ENCODE assay signal across 23 cellular contexts in the genomic region with DNA sequence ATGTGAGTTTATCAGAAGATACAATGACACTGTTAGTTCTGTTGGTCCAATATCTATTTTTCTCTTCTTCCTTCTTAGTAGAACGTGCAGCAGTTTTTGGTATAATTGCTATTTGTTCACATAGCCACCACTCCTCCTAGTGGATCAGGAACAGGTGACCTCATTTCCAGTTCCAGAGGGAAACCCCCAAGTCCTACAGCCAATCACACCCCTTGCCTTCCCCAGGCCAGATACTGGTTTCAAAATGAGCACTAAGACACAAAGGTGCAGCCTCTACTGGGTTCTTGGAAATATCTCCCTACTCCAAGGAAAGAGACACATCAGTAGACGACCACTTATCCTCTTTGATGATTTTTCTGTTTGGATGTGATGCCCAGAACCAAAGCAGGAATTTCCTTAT.
A peak's percentile ranks its signal among the peaks of the same experiment; 100 is the strongest.
DNase-seq lines count a peak whose midpoint lies in the region; ATAC-seq, FAIRE-seq and TF ChIP-seq lines count a peak whose summit lies in the region.
"Had no signal": no experiment of that assay in that cellular context is flagged by ENCODE, and none has a peak within 500 bp of the region (broad histone marks: within the 10 kb centered on the region; RNA-seq: fewer than 3 reads in every experiment).

No MANE protein-coding gene starts in this region.

- peaks cover 47% of the 10 kb centered on the region for H3K4me1 Mint-ChIP-seq in endothelial cell (ENCODE audit: unreplicated experiment)

- no peak overlapping the region for H3K4me3 Mint-ChIP-seq in endothelial cell (ENCODE audit: unreplicated experiment)
- H3K4me3 Mint-ChIP-seq: CD4-positive, alpha-beta T cell; IgD-negative memory B cell had no signal

- no peak for TF ChIP-seq CTCF in GM12865 (IDR thresholded peaks at IDR 0.05; ENCODE audit: insufficient read depth, low read depth, low read length, missing control alignments)
- TF ChIP-seq CTCF in endothelial cell (IDR thresholded peaks at IDR 0.05; ENCODE audit: unreplicated experiment) = no peak

- peak overlapping the region; percentile 36 for H3K27ac Mint-ChIP-seq in endothelial cell (ENCODE audit: unreplicated experiment)
- H3K27ac Mint-ChIP-seq: CD4-positive, alpha-beta T cell; IgD-negative memory B cell had no signal

- no peak for ATAC-seq in esophagus mucosa
- ATAC-seq: HCT116, Panc1 had no signal

- no peak overlapping the region for H3K4me3 ChIP-seq in GM12865 (ENCODE audit: low read depth, low read length)
- H3K4me3 ChIP-seq: BLaER1, SJCRH30 had no signal

- no peaks in the 10 kb centered on the region for H3K9me3 Mint-ChIP-seq in endothelial cell (ENCODE audit: unreplicated experiment)
- H3K9me3 Mint-ChIP-seq: CD4-positive, alpha-beta T cell had no signal

- peaks cover 8% of the 10 kb centered on the region for H3K36me3 Mint-ChIP-seq in endothelial cell (ENCODE audit: low read depth, unreplicated experiment)

- DNase-seq in GM12865 (ENCODE audit: low read depth) (peak; percentile 21), GM12891 (ENCODE audit: insufficient read length, low spot score) (no peak), NCI-H69 (lab: John Stamatoyannopoulos, UW) (peak; percentile 54), endothelial cell (ENCODE audit: low spot score) (no peak), cortex of kidney (lab: John Stamatoyannopoulos, UW) (no peak), hippocampal formation (lab: John Stamatoyannopoulos, UW) (no peak)
- DNase-seq: ACHN; CD4-positive, alpha-beta T cell; COR-L47; DMS79; MV-4-11; NCI-H1105 treated with DMSO at 0.1 percent for 48 hours; NCI-H2081; NCI-H2171; NCI-H345; NCI-H524 treated with DMSO at 0.1 percent for 48 hours; SJCRH30 had no signal

- no peaks in the 10 kb centered on the region for H3K27me3 Mint-ChIP-seq in endothelial cell (ENCODE audit: unreplicated experiment)
- H3K27me3 Mint-ChIP-seq: CD4-positive, alpha-beta T cell had no signal

- TF ChIP-seq POLR2A in GM12891 (IDR thresholded peaks at IDR 0.05; ENCODE audit: low read depth, low read length) = no peak

- peak; percentile 58 for FAIRE-seq in GM12891 (lab: Jason Lieb, UNC)
- FAIRE-seq: H1 had no signal

TF ChIP-seq in GM12891, 5 proteins besides CTCF, POLR2A, EP300 and RAD21:
- TF ChIP-seq POU2F2 (IDR thresholded peaks at IDR 0.05; ENCODE audit: low read depth, low read length) (no peak), SPI1 (IDR thresholded peaks at IDR 0.05; ENCODE audit: low read depth, low read length) (no peak), PAX5 (IDR thresholded peaks at IDR 0.05; ENCODE audit: insufficient read depth, low read length, severe bottlenecking) (no peak), TAF1 (IDR thresholded peaks at IDR 0.05; ENCODE audit: low read depth, low read length) (no peak), POLR2AphosphoS5 (IDR thresholded peaks at IDR 0.05; ENCODE audit: low read depth, low read length) (no peak)
TF ChIP-seq in GM12891: peak in this region for 0.

Comparison
In these comparisons a context has a peak if more than half of its experiments do, and no peak if none do; other contexts are left out.
1. DNase-seq: peak in GM12865 (single experiment) and NCI-H69 (single experiment); none in GM12891 (single experiment), endothelial cell (single experiment), cortex of kidney (single experiment) and hippocampal formation (0 of 2).